Comparison of ENCODE assay signal across 7 cellular contexts in genomic region chr1:111747282-111747734, GRCh38. TPM values are rescaled to one million over a fixed set of nuclear protein-coding genes. Genes with fewer than 3 reads are reported as not detected.
DNase-seq lines count a peak whose midpoint lies in the region; TF ChIP-seq lines count a peak whose summit lies in the region.

No MANE protein-coding gene starts in this region.

- peaks cover 0 to 2% of the 10 kb centered on the region in 2 donors for H3K4me1 Mint-ChIP-seq in immature natural killer cell

- no peaks in the 10 kb centered on the region for H3K9me3 ChIP-seq in adrenal gland (replicated peaks in 1 of 3)

- H3K4me3 ChIP-seq in adrenal gland (no peak overlapping the region), lower leg skin (ENCODE audit: low read depth, poor library complexity, severe bottlenecking) (no peak overlapping the region)

- H3K27me3 Mint-ChIP-seq in immature natural killer cell (ENCODE audit: low read depth in 3 of 3), result peaks cover 2 to 5% (median 3%) of the 10 kb centered on the region in 3 donors

- 43 to 61% (median 52%) methylated on average over 3 of the region's 3 CpGs for WGBS in adrenal gland, 4 donors
- 45 to 49% methylated on average over 3 of the region's 3 CpGs for whole genome bisulfite sequencing in lower leg skin, 2 donors

- H3K27ac Mint-ChIP-seq in immature natural killer cell, result peak overlapping the region in 1 of 6 donors; percentile 10

- no peaks in the 10 kb centered on the region for H3K4me1 ChIP-seq in adrenal gland (replicated peaks in 1 of 2)

- intact Hi-C loops in adrenal gland (cut with DNase I), result no loop called here
- intact Hi-C loops in lower leg skin (cut with DNase I; ENCODE audit: low total_unique reads), result no loop called here

- no peaks in the 10 kb centered on the region for H3K9me3 Mint-ChIP-seq in immature natural killer cell

- H3K36me3 ChIP-seq in adrenal gland (replicated peaks in 1 of 2), result no peaks in the 10 kb centered on the region

- TF ChIP-seq POLR2A in adrenal gland (IDR thresholded peaks at IDR 0.05) (no peak), lower leg skin (IDR thresholded peaks at IDR 0.05) (no peak)

- DNase-seq in GM10266 (ENCODE audit: extremely low spot score) (peak; percentile 78), LHCN-M2 (ENCODE audit: low read depth) (peak; percentile 73), SKM-1 (lab: John Stamatoyannopoulos, UW; ENCODE audit: unreplicated experiment) (peak; percentile 87), adrenal gland (peak; percentile 46 to 76 (median 65)), immature natural killer cell (peak; percentile 45 to 56 (median 54)), lower leg skin (ENCODE audit: low spot score in 2 of 2) (no peak)
- DNase-seq in stimulated activated CD4-positive, alpha-beta T cell treated with anti-CD3 and anti-CD28 coated beads, TNF-alpha, amount 100 ng/mL, for 24 hours (ENCODE audit: low read depth in 3 of 3), result peak; percentile 55 to 65 (median 60)

- H3K27ac ChIP-seq in adrenal gland, result no peak overlapping the region

- no peaks in the 10 kb centered on the region for H3K36me3 Mint-ChIP-seq in immature natural killer cell

- H3K27me3 ChIP-seq in adrenal gland, result no peaks in the 10 kb centered on the region

- no peak overlapping the region for H3K4me3 Mint-ChIP-seq in immature natural killer cell

- peak; percentile 79 for TF ChIP-seq CTCF in GM10266 (IDR thresholded peaks at IDR 0.05; ENCODE audit: control insufficient read depth, insufficient read depth, low read depth, missing control alignments)
- TF ChIP-seq CTCF in adrenal gland (IDR thresholded peaks at IDR 0.05), result peak; percentile 28 to 67 (median 54)
- no peak for TF ChIP-seq CTCF in lower leg skin (IDR thresholded peaks at IDR 0.05)

RNA-seq across cellular contexts. Expression of gene INKA2, which starts 8.1 kb away (rescaled TPM):
- total RNA-seq in LHCN-M2 (2014; rRNA removed), result 6.3 and 12.5 TPM in 2 replicates
- 3.4 TPM for polyA plus RNA-seq in LHCN-M2 (2012)
- 1 to 10 TPM in 4 of 8 donors, under 1 TPM in 3, not detected in 1; 0.79 to 4.7 (median 1.4) TPM for total RNA-seq in adrenal gland
- polyA plus RNA-seq in adrenal gland, result 1 to 10 TPM in 1 of 3 donors, under 1 TPM in 2; 0.61 to 1.7 (median 0.68) TPM
- under 1 TPM in 2 of 3 donors, not detected in 1; 0.39 to 0.83 TPM for polyA plus RNA-seq in immature natural killer cell
- 1 to 10 TPM; 2.5 to 8.7 (median 4.8) TPM for total RNA-seq in lower leg skin

RNA-seq across cellular contexts. Expression of gene DDX20, which starts 8.4 kb away (rescaled TPM):
- total RNA-seq in LHCN-M2 (2014; rRNA removed), result 23.6 and 31.0 TPM in 2 replicates
- polyA plus RNA-seq in LHCN-M2 (2012), result 4.8 TPM
- total RNA-seq in adrenal gland, result 10 to 100 TPM in 7 of 8 donors, 1 to 10 TPM in 1; 7.3 to 18.4 (median 11.9) TPM
- polyA plus RNA-seq in adrenal gland, result 10 to 100 TPM in 1 of 3 donors, 1 to 10 TPM in 2; 6.2 to 11.5 (median 6.6) TPM
- 10 to 100 TPM in 1 of 3 donors, 1 to 10 TPM in 2; 4.1 to 12.3 (median 7.2) TPM for polyA plus RNA-seq in immature natural killer cell
- total RNA-seq in lower leg skin, result 10 to 100 TPM; 11.9 to 21.5 (median 16.2) TPM

Comparison
In these comparisons a context has a peak if more than half of its experiments do, and no peak if none do; other contexts are left out.
1. DNase-seq: peak in GM10266 (single experiment), LHCN-M2 (single experiment), SKM-1 (single experiment), adrenal gland (7 of 7), immature natural killer cell (3 of 3) and stimulated activated CD4-positive, alpha-beta T cell treated with anti-CD3 and anti-CD28 coated beads, TNF-alpha, amount 100 ng/mL, for 24 hours (3 of 3); none in lower leg skin (0 of 2).
2. CTCF ChIP-seq: peak in GM10266 (single experiment) and adrenal gland (6 of 6); none in lower leg skin (0 of 3).